In the genomic region with DNA sequence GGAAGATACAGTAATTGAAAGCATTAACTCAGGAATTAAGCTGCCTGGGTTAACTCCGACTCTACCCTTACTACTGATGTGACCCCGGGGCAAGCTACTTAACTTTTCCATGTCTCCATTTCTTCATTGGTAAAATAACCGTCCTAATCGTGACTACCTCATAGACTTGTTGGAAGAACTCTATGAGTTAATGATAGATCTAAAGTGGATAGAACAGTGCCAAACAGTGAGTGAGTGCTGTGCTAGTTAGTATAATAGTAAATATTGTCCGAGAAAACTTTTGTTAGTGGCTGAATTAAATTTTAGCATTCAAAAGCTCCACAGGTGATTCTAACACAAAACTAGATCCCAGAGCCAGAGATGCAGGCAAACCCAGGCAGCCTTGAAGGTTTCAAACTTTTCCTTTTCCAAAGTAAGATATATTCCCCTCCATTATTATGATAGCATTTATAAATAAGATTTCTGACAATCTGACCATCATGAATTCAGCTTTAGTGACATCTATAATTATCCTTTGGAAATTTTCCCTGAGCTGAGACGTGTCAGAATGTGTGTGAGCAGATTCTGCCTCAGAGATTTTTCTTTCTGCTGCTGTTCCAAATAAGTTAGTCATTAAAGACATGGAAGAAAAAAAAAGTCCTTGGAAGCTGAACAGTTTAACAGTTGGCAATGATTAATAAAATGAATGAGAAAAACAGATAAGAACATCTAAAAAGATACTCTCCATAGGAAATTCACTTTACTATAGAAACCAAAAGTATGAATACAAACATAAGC, we compare ENCODE assay signal across 21 cellular contexts.
A peak's percentile ranks its signal among the peaks of the same experiment; 100 is the strongest.
DNase-seq lines count a peak whose midpoint lies in the region; ATAC-seq and TF ChIP-seq lines count a peak whose summit lies in the region.
"Had no signal": no experiment of that assay in that cellular context is flagged by ENCODE, and none has a peak within 500 bp of the region (broad histone marks: within the 10 kb centered on the region; RNA-seq: fewer than 3 reads in every experiment).

No MANE protein-coding gene starts in this region.

- H3K79me2 ChIP-seq in GM23248 (ENCODE audit: insufficient read depth): no peaks in the 10 kb centered on the region

- H3K9me2 ChIP-seq in GM23248 (ENCODE audit: insufficient read depth): no peaks in the 10 kb centered on the region

- H4K8ac ChIP-seq in mesenchymal stem cell (ENCODE audit: low read length): no peak overlapping the region

- H2BK12ac ChIP-seq in mesenchymal stem cell (ENCODE audit: low read length in 2 of 2): no peak overlapping the region

- H2BK5ac ChIP-seq in mesenchymal stem cell (ENCODE audit: low read depth, low read length, poor library complexity, severe bottlenecking): no peak overlapping the region

- DNase-seq in GM23248 (peak; percentile 37), glomerular visceral epithelial cell (ENCODE audit: extremely low spot score) (peak; percentile 40), mesenchymal stem cell (no peak), tibial artery (no peak), spleen (no peak), left ventricle myocardium inferior (no peak)
- no peak for DNase-seq in naive thymus-derived CD8-positive, alpha-beta T cell
- DNase-seq: COR-L47, DMS153, EL, GOT3, MV-4-11, NCI-H1417, NCI-H187 treated with DMSO at 0.1 percent for 48 hours, NCI-H226, NCI-H524 treated with DMSO at 0.1 percent for 48 hours, PC-3 had no signal

- H3K36me3 ChIP-seq in GM23248 (ENCODE audit: low read depth) (no peaks in the 10 kb centered on the region), mesenchymal stem cell (ENCODE audit: control insufficient read depth in 1 of 2, insufficient read depth in 2 of 2, low read depth in 1 of 2, low read length in 2 of 2) (no peaks in the 10 kb centered on the region), tibial artery (no peaks in the 10 kb centered on the region), spleen (no peaks in the 10 kb centered on the region), left ventricle myocardium inferior (no peaks in the 10 kb centered on the region)

- no peak overlapping the region for H3K14ac ChIP-seq in mesenchymal stem cell (ENCODE audit: low read length in 2 of 2)

- no peak overlapping the region for H3K4me2 ChIP-seq in GM23248 (ENCODE audit: unreplicated experiment)
- peak overlapping the region; percentile 33 for H3K4me2 ChIP-seq in mesenchymal stem cell (ENCODE audit: low read length, poor library complexity, severe bottlenecking)
- H3K4me2 ChIP-seq: KMS-11 had no signal

- H3K23ac ChIP-seq in mesenchymal stem cell (ENCODE audit: low read length in 2 of 2): no peak overlapping the region

- intact Hi-C loops in tibial artery (cut with DNase I; ENCODE audit: low total_unique reads): no loop called here
- intact Hi-C loops in spleen (cut with DNase I; ENCODE audit: low total_unique reads): no loop called here
- intact Hi-C loops in left ventricle myocardium inferior (cut with micrococcal nuclease): no loop called here

- TF ChIP-seq CTCF in tibial artery (IDR thresholded peaks at IDR 0.05) (no peak), spleen (IDR thresholded peaks at IDR 0.05 in 8 of 11, conservative IDR thresholded peaks at IDR 0.05 in 3 of 11) (no peak), left ventricle myocardium inferior (IDR thresholded peaks at IDR 0.05; ENCODE audit: borderline replicate concordance) (no peak)

- no peaks in the 10 kb centered on the region for H3K4me1 Mint-ChIP-seq in naive thymus-derived CD8-positive, alpha-beta T cell
- H3K4me1 Mint-ChIP-seq: B cell had no signal

- H3K9ac ChIP-seq in GM23248 (no peak overlapping the region), mesenchymal stem cell (ENCODE audit: low read length) (peak overlapping the region; percentile 35)
- H3K9ac ChIP-seq: KMS-11 had no signal

- no peak overlapping the region for H4K91ac ChIP-seq in mesenchymal stem cell (ENCODE audit: low read length)

- WGBS in GM23248 (ENCODE audit: low coverage in 1 of 2, low lambda C conversion rate in 2 of 2, missing lambda C conversion rate in 2 of 2), 2 experiments: 70% methylated on average over 6 of the region's 6 CpGs
- WGBS in mesenchymal stem cell: 93% methylated on average over 6 of the region's 6 CpGs
- WGBS in spleen, 5 donors: 78 to 88% (median 86%) methylated on average over 6 of the region's 6 CpGs

- no peak overlapping the region for H3K4me3 Mint-ChIP-seq in naive thymus-derived CD8-positive, alpha-beta T cell
- H3K4me3 Mint-ChIP-seq: B cell had no signal

- POLR2A ChIA-PET in naive thymus-derived CD8-positive, alpha-beta T cell (lab: Charles Lee): no interaction called here

- TF ChIP-seq POLR2A in spleen (IDR thresholded peaks at IDR 0.05): no peak

- no peak for ATAC-seq in naive thymus-derived CD8-positive, alpha-beta T cell
- ATAC-seq: GM12878, HCT116, PC-3 had no signal

- H3K27me3 ChIP-seq in GM23248 (replicated peaks; ENCODE audit: insufficient read depth) (no peaks in the 10 kb centered on the region), mesenchymal stem cell (ENCODE audit: control insufficient read depth in 1 of 2, insufficient read depth in 1 of 2, low read length in 2 of 2) (no peaks in the 10 kb centered on the region), tibial artery (no peaks in the 10 kb centered on the region), spleen (replicated peaks in 1 of 7) (no peaks in the 10 kb centered on the region), left ventricle myocardium inferior (ENCODE audit: low read depth) (no peaks in the 10 kb centered on the region)

- no peak overlapping the region for H2AK5ac ChIP-seq in mesenchymal stem cell (ENCODE audit: low read length, severe bottlenecking)

- no peak overlapping the region for H3K27ac Mint-ChIP-seq in naive thymus-derived CD8-positive, alpha-beta T cell
- H3K27ac Mint-ChIP-seq: B cell had no signal

- H3K9me3 ChIP-seq in GM23248 (ENCODE audit: low read depth) (no peaks in the 10 kb centered on the region), mesenchymal stem cell (ENCODE audit: control insufficient read depth, low read length) (no peaks in the 10 kb centered on the region), tibial artery (no peaks in the 10 kb centered on the region), spleen (no peaks in the 10 kb centered on the region), left ventricle myocardium inferior (replicated peaks) (no peaks in the 10 kb centered on the region)

- no peak overlapping the region for H2BK120ac ChIP-seq in mesenchymal stem cell (ENCODE audit: low read depth, low read length)

- H3K79me1 ChIP-seq in mesenchymal stem cell (replicated peaks; ENCODE audit: low read length, poor library complexity, severe bottlenecking): no peaks in the 10 kb centered on the region

- H3K4ac ChIP-seq in mesenchymal stem cell (ENCODE audit: low read depth in 1 of 2, low read length in 2 of 2): no peak overlapping the region

- H3F3A ChIP-seq in GM23248 (ENCODE audit: insufficient read depth): 0 out of 2 replicates have a peak, but pooled peaks cover 5% of the 10 kb centered on the region

- H3K18ac ChIP-seq in mesenchymal stem cell (ENCODE audit: low read depth in 1 of 2, low read length in 2 of 2): no peak overlapping the region

- no peaks in the 10 kb centered on the region for H3K36me3 Mint-ChIP-seq in naive thymus-derived CD8-positive, alpha-beta T cell

- no peak overlapping the region for H2BK15ac ChIP-seq in mesenchymal stem cell (ENCODE audit: low read depth, poor library complexity, severe bottlenecking)

- in situ Hi-C loops in GM23248 (cut with MboI): no loop called here

- no peak overlapping the region for H3K4me3 ChIP-seq in GM23248
- no peak overlapping the region for H3K4me3 ChIP-seq in mesenchymal stem cell (ENCODE audit: insufficient read depth in 1 of 2, low read depth in 1 of 2, low read length in 2 of 2)
- H3K4me3 ChIP-seq in tibial artery: no peak overlapping the region
- no peak overlapping the region for H3K4me3 ChIP-seq in spleen
- H3K4me3 ChIP-seq in left ventricle myocardium inferior: no peak overlapping the region
- H3K4me3 ChIP-seq: GM12878 had no signal

- H4K20me1 ChIP-seq in GM23248 (ENCODE audit: insufficient read depth): no peaks in the 10 kb centered on the region

- H3K27ac ChIP-seq in GM23248: no peak overlapping the region
- peak overlapping the region; percentile 64 for H3K27ac ChIP-seq in mesenchymal stem cell (ENCODE audit: low read length, poor library complexity, severe bottlenecking)
- peak overlapping the region; percentile 11 to 33 for H3K27ac ChIP-seq in tibial artery
- H3K27ac ChIP-seq in spleen: no peak overlapping the region
- no peak overlapping the region for H3K27ac ChIP-seq in left ventricle myocardium inferior (replicated peaks)
- H3K27ac ChIP-seq: KMS-11 had no signal

- peaks cover 0 to 19% (median 10%) of the 10 kb centered on the region in 9 donors for H3K9me3 Mint-ChIP-seq in naive thymus-derived CD8-positive, alpha-beta T cell

- no peaks in the 10 kb centered on the region for H3K27me3 Mint-ChIP-seq in naive thymus-derived CD8-positive, alpha-beta T cell
- H3K27me3 Mint-ChIP-seq: B cell had no signal

- H2AFZ ChIP-seq in GM23248 (no peak overlapping the region), mesenchymal stem cell (ENCODE audit: low read depth, low read length) (no peak overlapping the region)

- H3K4me1 ChIP-seq in GM23248 (ENCODE audit: insufficient read depth) (peaks cover 5% of the 10 kb centered on the region; the same call in 1 of the 2 replicates), mesenchymal stem cell (ENCODE audit: control insufficient read depth, insufficient read depth, low read depth, low read length) (no peaks in the 10 kb centered on the region), tibial artery (peaks cover 0 to 33% (median 0%) of the 10 kb centered on the region in 4 donors), spleen (no peaks in the 10 kb centered on the region), left ventricle myocardium inferior (peaks cover 9% of the 10 kb centered on the region)

Comparison
In these comparisons a context has a peak if more than half of its experiments do, and no peak if none do; other contexts are left out.
1. DNase-seq: peak in GM23248 (single experiment) and glomerular visceral epithelial cell (single experiment); none in mesenchymal stem cell (single experiment), tibial artery (0 of 2), naive thymus-derived CD8-positive, alpha-beta T cell (0 of 10), spleen (single experiment) and left ventricle myocardium inferior (single experiment).
2. H3K27ac ChIP-seq: peak in mesenchymal stem cell (single experiment) and tibial artery (2 of 2); none in GM23248 (single experiment), spleen (0 of 8) and left ventricle myocardium inferior (single experiment).